In the genomic region with DNA sequence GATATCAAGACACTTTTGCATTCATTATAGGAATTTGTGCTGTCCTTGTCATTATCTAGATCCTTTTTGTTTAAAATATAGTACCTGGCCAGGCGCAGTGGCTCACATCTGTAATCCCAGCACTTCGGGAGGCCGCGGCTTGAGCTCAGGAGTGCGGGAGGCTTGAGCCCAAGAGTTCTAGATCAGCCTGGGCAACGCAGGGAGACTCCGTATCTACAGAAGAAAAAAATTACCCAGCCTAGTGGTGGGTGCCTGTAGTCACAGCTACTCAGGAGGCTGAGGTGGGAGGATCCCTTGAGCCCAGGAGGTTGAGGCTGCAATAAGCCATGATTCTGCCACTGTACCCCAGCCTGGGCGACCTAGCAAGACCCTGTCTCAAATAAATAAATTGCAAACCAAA, we compare ENCODE assay signal across 6 cellular contexts. TPM values are rescaled to one million over a fixed set of nuclear protein-coding genes. Genes with fewer than 3 reads are reported as not detected.
A peak's percentile ranks its signal among the peaks of the same experiment; 100 is the strongest.
DNase-seq lines count a peak whose midpoint lies in the region; ATAC-seq, FAIRE-seq and TF ChIP-seq lines count a peak whose summit lies in the region.

No MANE protein-coding gene starts in this region.

- intact Hi-C loops in HepG2 (cut with micrococcal nuclease; ENCODE audit: unreplicated experiment): no loop called here

- ATAC-seq in HepG2: peak; percentile 47

- H3K36me3 ChIP-seq in HepG2 (replicated peaks in 1 of 2; ENCODE audit: control insufficient read depth in 1 of 2, insufficient read depth in 2 of 2, low read length in 2 of 2) (no peaks in the 10 kb centered on the region), HAP-1 (replicated peaks) (no peaks in the 10 kb centered on the region)

- peak overlapping the region; percentile 59 to 81 (median 78) for H3K4me3 ChIP-seq in HepG2 (replicated peaks in 1 of 3; ENCODE audit: insufficient read depth in 1 of 3, low read depth in 2 of 3, low read length in 3 of 3)
- no peak overlapping the region for H3K4me3 ChIP-seq in HAP-1

- peak; percentile 39 for DNase-seq in HT1080 (ENCODE audit: low read depth)
- DNase-seq in activated CD8-positive, alpha-beta memory T cell treated with anti-CD3 and anti-CD28 coated beads, Interleukin-2, amount 50 U/mL, for 48 hours: peak; percentile 56
- peak; percentile 7 for DNase-seq in HepG2 (ENCODE audit: low spot score)
- no peak for DNase-seq in superior temporal gyrus (ENCODE audit: extremely low spot score)
- no peak for DNase-seq in ureter (ENCODE audit: low spot score)
- DNase-seq in HAP-1 (ENCODE audit: low spot score in 2 of 2): no peak

- no peaks in the 10 kb centered on the region for H3K79me2 ChIP-seq in HepG2 (ENCODE audit: insufficient read depth, low read length)

- CTCF ChIA-PET in HepG2 (lab: Yijun Ruan, JAX; ENCODE audit: low intra/inter-chr PET ratio, low total read pairs): no interaction called here

- no TSS peak for BruUV-seq in HepG2 (replicated peaks; lab: Mats Ljungman, UMichigan)

- H3K27ac ChIP-seq in HepG2 (ENCODE audit: extremely low read length, insufficient read depth, low read length): peak overlapping the region; percentile 53

- no peak for TF ChIP-seq POLR2A in HepG2 (IDR thresholded peaks at IDR 0.05; ENCODE audit: insufficient read depth in 1 of 2, low read depth in 2 of 2, low read length in 2 of 2)

- no peaks in the 10 kb centered on the region for H3K27me3 ChIP-seq in HepG2 (ENCODE audit: control insufficient read depth in 1 of 2, insufficient read depth in 2 of 2, low read length in 2 of 2)
- 0 out of 2 replicates have a peak, but pooled peaks cover 2% of the 10 kb centered on the region for H3K27me3 ChIP-seq in HAP-1 (ENCODE audit: low read depth)

- no peak for TF ChIP-seq CTCF in HepG2 (CRISPR knock-in tag; IDR thresholded peaks at IDR 0.05)

- WGBS in HepG2 (ENCODE audit: low lambda C conversion rate): 67% methylated on average over 8 of the region's 8 CpGs

- no peaks in the 10 kb centered on the region for H4K20me1 ChIP-seq in HepG2 (ENCODE audit: insufficient read depth, low read length)

- H3K9me3 ChIP-seq in HepG2 (ENCODE audit: low read length) (no peaks in the 10 kb centered on the region), HAP-1 (no peaks in the 10 kb centered on the region)

- H3K9ac ChIP-seq in HepG2 (ENCODE audit: insufficient read depth, low read depth, low read length): peak overlapping the region; percentile 55

- H3K4me1 ChIP-seq in HepG2 (ENCODE audit: insufficient read depth, low read length) (peaks cover 28% of the 10 kb centered on the region), HAP-1 (no peaks in the 10 kb centered on the region)

- FAIRE-seq in HepG2 (lab: Jason Lieb, UNC): no peak

- H2AFZ ChIP-seq in HepG2 (ENCODE audit: low read length): peak overlapping the region; percentile 92

- POLR2A ChIA-PET in HepG2 (lab: Yijun Ruan, JAX): interaction anchor here (0.8 to 1.2 kb wide), 2 partner anchors 50 to 103 kb away, joined by 4 to 5 read pairs; partner anchors contain the start of genes HOGA1 and ZFYVE27

- H3K4me2 ChIP-seq in HepG2 (ENCODE audit: low read depth, low read length): peak overlapping the region; percentile 74

- TF ChIP-seq EP300 in HepG2 (IDR thresholded peaks at IDR 0.05; ENCODE audit: low read depth in 2 of 2, low read length in 2 of 2): no peak
- no peak for TF ChIP-seq EP300 in HepG2 (CRISPR knock-in tag; IDR thresholded peaks at IDR 0.05; ENCODE audit: borderline replicate concordance)

- in situ Hi-C loops in HepG2 (cut with HindIII; ENCODE audit: extremely low pct_ligation_motif_present, low pct_unique_long_range_greater_than_20kb): no loop called here
- in situ Hi-C loops in HAP-1 (cut with MboI; ENCODE audit: low sequenced_read_pairs): no loop called here

- TF ChIP-seq RAD21 in HepG2 (CRISPR knock-in tag; IDR thresholded peaks at IDR 0.05): no peak

RNA-seq across cellular contexts. Expression of gene MORN4, which starts 0.6 kb away (rescaled TPM):
- total RNA-seq in HT1080 (2014; rRNA removed; shearing (Covaris generic)): 1.9 and 3.6 TPM in 2 replicates
- 12.6 and 13.8 TPM in 2 replicates for polyA plus RNA-seq in HT1080 (2015; cell fraction: cytosol; rRNA removed)
- 6.4 and 11.0 TPM in 2 replicates for polyA plus RNA-seq in HT1080 (2015; cell fraction: nucleus; rRNA removed)
- total RNA-seq in HepG2 (2016; rRNA removed; fragmentation: Illumina TruSeq; extraction: Trizol): 3.4 and 4.2 TPM in 2 replicates
- 3.2 and 5.3 TPM in 2 replicates for total RNA-seq in HepG2 (2016; cell fraction: cytosol; rRNA removed; fragmentation: Illumina TruSeq; extraction: Trizol; ENCODE audit: low read depth)
- total RNA-seq in HepG2 (2016; cell fraction: insoluble cytoplasmic fraction; rRNA removed; fragmentation: Illumina TruSeq; extraction: Trizol): 4.6 and 5.2 TPM in 2 replicates
- 6.1 and 6.3 TPM in 2 replicates for total RNA-seq in HepG2 (2016; cell fraction: membrane; rRNA removed; fragmentation: Illumina TruSeq; extraction: Trizol)
- 1.6 and 3.0 TPM in 2 replicates for total RNA-seq in HepG2 (2016; cell fraction: nucleus; rRNA removed; fragmentation: Illumina TruSeq; extraction: Trizol)
- polyA plus RNA-seq in HepG2 (2011; rRNA removed): 9.1 and 10.8 TPM in 2 replicates
- polyA plus RNA-seq in HepG2 (2011; cell fraction: cytosol; rRNA removed): 7.3 and 11.8 TPM in 2 replicates
- polyA plus RNA-seq in HepG2 (2011; cell fraction: nucleus; rRNA removed): 4.4 and 5.7 TPM in 2 replicates
- 7.4 and 10.4 TPM in 2 replicates for polyA plus RNA-seq in HepG2 (2012)
- polyA plus RNA-seq in HepG2 (2016; cell fraction: cytosol; fragmentation: Illumina TruSeq; extraction: Trizol; ENCODE audit: low read depth): 7.7 and 8.5 TPM in 2 replicates
- 9.6 and 10.3 TPM in 2 replicates for polyA plus RNA-seq in HepG2 (2016; cell fraction: insoluble cytoplasmic fraction; fragmentation: Illumina TruSeq; extraction: Trizol; ENCODE audit: low read depth)
- polyA plus RNA-seq in HepG2 (2016; cell fraction: membrane; fragmentation: Illumina TruSeq; extraction: Trizol; ENCODE audit: low read depth): 9.0 and 9.4 TPM in 2 replicates
- polyA plus RNA-seq in HepG2 (2016; cell fraction: nucleus; fragmentation: Illumina TruSeq; extraction: Trizol; ENCODE audit: insufficient read depth, low read depth): 7.8 and 8.8 TPM in 2 replicates
- polyA minus RNA-seq in HepG2 (2011; rRNA and poly(A)+ RNA removed; ENCODE audit: low replicate concordance): 2.2 and 3.4 TPM in 2 replicates
- 1.2 and 2.5 TPM in 2 replicates for polyA minus RNA-seq in HepG2 (2011; cell fraction: cytosol; rRNA and poly(A)+ RNA removed)
- polyA minus RNA-seq in HepG2 (2011; cell fraction: nucleus; rRNA and poly(A)+ RNA removed): 2.9 and 3.7 TPM in 2 replicates
- total RNA-seq in ureter: 12.9 TPM

RNA-seq across cellular contexts. Expression of gene PI4K2A, which starts 6.5 kb away (rescaled TPM):
- total RNA-seq in HT1080 (2014; rRNA removed; shearing (Covaris generic)): 19.8 and 20.5 TPM in 2 replicates
- polyA plus RNA-seq in HT1080 (2015; cell fraction: cytosol; rRNA removed): 17.1 and 18.3 TPM in 2 replicates
- polyA plus RNA-seq in HT1080 (2015; cell fraction: nucleus; rRNA removed): 16.7 and 19.4 TPM in 2 replicates
- total RNA-seq in HepG2 (2016; rRNA removed; fragmentation: Illumina TruSeq; extraction: Trizol) (14.3 and 16.6 TPM in 2 replicates), ureter (16.7 TPM)
- total RNA-seq in HepG2 (2016; cell fraction: cytosol; rRNA removed; fragmentation: Illumina TruSeq; extraction: Trizol; ENCODE audit: low read depth): 1.1 and 1.5 TPM in 2 replicates
- total RNA-seq in HepG2 (2016; cell fraction: insoluble cytoplasmic fraction; rRNA removed; fragmentation: Illumina TruSeq; extraction: Trizol): 14.4 and 15.3 TPM in 2 replicates
- total RNA-seq in HepG2 (2016; cell fraction: membrane; rRNA removed; fragmentation: Illumina TruSeq; extraction: Trizol): 5.3 and 5.4 TPM in 2 replicates
- total RNA-seq in HepG2 (2016; cell fraction: nucleus; rRNA removed; fragmentation: Illumina TruSeq; extraction: Trizol): 7.8 and 8.3 TPM in 2 replicates
- polyA plus RNA-seq in HepG2 (2011; rRNA removed): 10.9 and 12.3 TPM in 2 replicates
- 11.1 and 12.6 TPM in 2 replicates for polyA plus RNA-seq in HepG2 (2011; cell fraction: cytosol; rRNA removed)
- polyA plus RNA-seq in HepG2 (2011; cell fraction: nucleus; rRNA removed): 7.2 and 8.1 TPM in 2 replicates
- polyA plus RNA-seq in HepG2 (2012): 8.1 and 9.8 TPM in 2 replicates
- polyA plus RNA-seq in HepG2 (2016; cell fraction: cytosol; fragmentation: Illumina TruSeq; extraction: Trizol; ENCODE audit: low read depth): 1.2 and 1.5 TPM in 2 replicates
- polyA plus RNA-seq in HepG2 (2016; cell fraction: insoluble cytoplasmic fraction; fragmentation: Illumina TruSeq; extraction: Trizol; ENCODE audit: low read depth): 16.4 and 17.1 TPM in 2 replicates
- 3.5 and 4.3 TPM in 2 replicates for polyA plus RNA-seq in HepG2 (2016; cell fraction: membrane; fragmentation: Illumina TruSeq; extraction: Trizol; ENCODE audit: low read depth)
- 11.0 and 12.8 TPM in 2 replicates for polyA plus RNA-seq in HepG2 (2016; cell fraction: nucleus; fragmentation: Illumina TruSeq; extraction: Trizol; ENCODE audit: insufficient read depth, low read depth)
- 14.5 and 22.6 TPM in 2 replicates for polyA minus RNA-seq in HepG2 (2011; rRNA and poly(A)+ RNA removed; ENCODE audit: low replicate concordance)
- polyA minus RNA-seq in HepG2 (2011; cell fraction: cytosol; rRNA and poly(A)+ RNA removed): 5.7 and 6.0 TPM in 2 replicates
- polyA minus RNA-seq in HepG2 (2011; cell fraction: nucleus; rRNA and poly(A)+ RNA removed): 5.5 and 5.7 TPM in 2 replicates

RNA-seq across cellular contexts. Expression of gene C10orf62, which starts 44.4 kb away (rescaled TPM):
- not detected in 2 replicates for total RNA-seq in HT1080 (2014; rRNA removed; shearing (Covaris generic))
- not detected in 2 replicates for polyA plus RNA-seq in HT1080 (2015; cell fraction: cytosol; rRNA removed)
- 0.46 TPM in 1 of 2 replicates, not detected in the other for polyA plus RNA-seq in HT1080 (2015; cell fraction: nucleus; rRNA removed)
- total RNA-seq in HepG2 (2016; rRNA removed; fragmentation: Illumina TruSeq; extraction: Trizol): 0.28 and 1.6 TPM in 2 replicates
- total RNA-seq in HepG2 (2016; cell fraction: cytosol; rRNA removed; fragmentation: Illumina TruSeq; extraction: Trizol; ENCODE audit: low read depth): not detected in 2 replicates
- 0.42 and 1.9 TPM in 2 replicates for total RNA-seq in HepG2 (2016; cell fraction: insoluble cytoplasmic fraction; rRNA removed; fragmentation: Illumina TruSeq; extraction: Trizol)
- 0.15 TPM in 1 of 2 replicates, not detected in the other for total RNA-seq in HepG2 (2016; cell fraction: membrane; rRNA removed; fragmentation: Illumina TruSeq; extraction: Trizol)
- total RNA-seq in HepG2 (2016; cell fraction: nucleus; rRNA removed; fragmentation: Illumina TruSeq; extraction: Trizol): 3.1 and 3.7 TPM in 2 replicates
- polyA plus RNA-seq in HepG2 (2011; rRNA removed): 0.61 and 0.74 TPM in 2 replicates
- 0.08 and 0.21 TPM in 2 replicates for polyA plus RNA-seq in HepG2 (2011; cell fraction: cytosol; rRNA removed)
- 2.6 and 3.1 TPM in 2 replicates for polyA plus RNA-seq in HepG2 (2011; cell fraction: nucleus; rRNA removed)
- 0.21 and 0.27 TPM in 2 replicates for polyA plus RNA-seq in HepG2 (2012)
- 0.22 TPM in 1 of 2 replicates, not detected in the other for polyA plus RNA-seq in HepG2 (2016; cell fraction: cytosol; fragmentation: Illumina TruSeq; extraction: Trizol; ENCODE audit: low read depth)
- polyA plus RNA-seq in HepG2 (2016; cell fraction: insoluble cytoplasmic fraction; fragmentation: Illumina TruSeq; extraction: Trizol; ENCODE audit: low read depth): 0.27 and 0.39 TPM in 2 replicates
- polyA plus RNA-seq in HepG2 (2016; cell fraction: membrane; fragmentation: Illumina TruSeq; extraction: Trizol; ENCODE audit: low read depth): not detected in 2 replicates
- polyA plus RNA-seq in HepG2 (2016; cell fraction: nucleus; fragmentation: Illumina TruSeq; extraction: Trizol; ENCODE audit: insufficient read depth, low read depth): 1.4 and 1.5 TPM in 2 replicates
- 1.6 and 3.3 TPM in 2 replicates for polyA minus RNA-seq in HepG2 (2011; rRNA and poly(A)+ RNA removed; ENCODE audit: low replicate concordance)
- polyA minus RNA-seq in HepG2 (2011; cell fraction: cytosol; rRNA and poly(A)+ RNA removed): not detected in 2 replicates
- 5.2 and 5.8 TPM in 2 replicates for polyA minus RNA-seq in HepG2 (2011; cell fraction: nucleus; rRNA and poly(A)+ RNA removed)
- total RNA-seq in ureter: not detected

RNA-seq across cellular contexts. Expression of gene HOGA1, which starts 49.7 kb away (rescaled TPM):
- total RNA-seq in HT1080 (2014; rRNA removed; shearing (Covaris generic)): 0.53 TPM in 1 of 2 replicates, not detected in the other
- 0.16 and 0.72 TPM in 2 replicates for polyA plus RNA-seq in HT1080 (2015; cell fraction: cytosol; rRNA removed)
- polyA plus RNA-seq in HT1080 (2015; cell fraction: nucleus; rRNA removed): 1.2 and 2.0 TPM in 2 replicates
- 18.8 and 19.5 TPM in 2 replicates for total RNA-seq in HepG2 (2016; rRNA removed; fragmentation: Illumina TruSeq; extraction: Trizol)
- 3.4 and 5.6 TPM in 2 replicates for total RNA-seq in HepG2 (2016; cell fraction: cytosol; rRNA removed; fragmentation: Illumina TruSeq; extraction: Trizol; ENCODE audit: low read depth)
- 18.4 and 22.7 TPM in 2 replicates for total RNA-seq in HepG2 (2016; cell fraction: insoluble cytoplasmic fraction; rRNA removed; fragmentation: Illumina TruSeq; extraction: Trizol)
- 6.7 and 7.9 TPM in 2 replicates for total RNA-seq in HepG2 (2016; cell fraction: membrane; rRNA removed; fragmentation: Illumina TruSeq; extraction: Trizol)
- total RNA-seq in HepG2 (2016; cell fraction: nucleus; rRNA removed; fragmentation: Illumina TruSeq; extraction: Trizol): 14.5 and 15.4 TPM in 2 replicates
- polyA plus RNA-seq in HepG2 (2011; rRNA removed): 7.1 and 7.6 TPM in 2 replicates
- polyA plus RNA-seq in HepG2 (2011; cell fraction: cytosol; rRNA removed): 6.2 and 6.3 TPM in 2 replicates
- 12.0 and 12.1 TPM in 2 replicates for polyA plus RNA-seq in HepG2 (2011; cell fraction: nucleus; rRNA removed)
- 4.6 and 5.6 TPM in 2 replicates for polyA plus RNA-seq in HepG2 (2012)
- polyA plus RNA-seq in HepG2 (2016; cell fraction: cytosol; fragmentation: Illumina TruSeq; extraction: Trizol; ENCODE audit: low read depth): 2.4 and 2.7 TPM in 2 replicates
- 15.7 and 17.4 TPM in 2 replicates for polyA plus RNA-seq in HepG2 (2016; cell fraction: insoluble cytoplasmic fraction; fragmentation: Illumina TruSeq; extraction: Trizol; ENCODE audit: low read depth)
- polyA plus RNA-seq in HepG2 (2016; cell fraction: membrane; fragmentation: Illumina TruSeq; extraction: Trizol; ENCODE audit: low read depth): 3.0 and 3.6 TPM in 2 replicates
- polyA plus RNA-seq in HepG2 (2016; cell fraction: nucleus; fragmentation: Illumina TruSeq; extraction: Trizol; ENCODE audit: insufficient read depth, low read depth): 18.7 and 20.9 TPM in 2 replicates
- polyA minus RNA-seq in HepG2 (2011; rRNA and poly(A)+ RNA removed; ENCODE audit: low replicate concordance): 1.9 and 7.8 TPM in 2 replicates
- polyA minus RNA-seq in HepG2 (2011; cell fraction: cytosol; rRNA and poly(A)+ RNA removed): 2.8 and 3.5 TPM in 2 replicates
- polyA minus RNA-seq in HepG2 (2011; cell fraction: nucleus; rRNA and poly(A)+ RNA removed): 9.0 and 9.3 TPM in 2 replicates
- 1.3 TPM for total RNA-seq in ureter

RNA-seq across cellular contexts. Expression of gene AVPI1, which starts 53.1 kb away (rescaled TPM):
- 27.4 and 34.9 TPM in 2 replicates for total RNA-seq in HT1080 (2014; rRNA removed; shearing (Covaris generic))
- 14.5 and 16.8 TPM in 2 replicates for polyA plus RNA-seq in HT1080 (2015; cell fraction: cytosol; rRNA removed)
- 8.9 and 12.3 TPM in 2 replicates for polyA plus RNA-seq in HT1080 (2015; cell fraction: nucleus; rRNA removed)
- total RNA-seq in HepG2 (2016; rRNA removed; fragmentation: Illumina TruSeq; extraction: Trizol) (39.8 and 47.6 TPM in 2 replicates), ureter (11.7 TPM)
- 17.3 and 23.9 TPM in 2 replicates for total RNA-seq in HepG2 (2016; cell fraction: cytosol; rRNA removed; fragmentation: Illumina TruSeq; extraction: Trizol; ENCODE audit: low read depth)
- 40.9 and 48.9 TPM in 2 replicates for total RNA-seq in HepG2 (2016; cell fraction: insoluble cytoplasmic fraction; rRNA removed; fragmentation: Illumina TruSeq; extraction: Trizol)
- total RNA-seq in HepG2 (2016; cell fraction: membrane; rRNA removed; fragmentation: Illumina TruSeq; extraction: Trizol): 32.7 and 40.7 TPM in 2 replicates
- 19.1 and 24.2 TPM in 2 replicates for total RNA-seq in HepG2 (2016; cell fraction: nucleus; rRNA removed; fragmentation: Illumina TruSeq; extraction: Trizol)
- polyA plus RNA-seq in HepG2 (2011; rRNA removed): 60.6 and 61.2 TPM in 2 replicates
- 46.9 and 72.0 TPM in 2 replicates for polyA plus RNA-seq in HepG2 (2011; cell fraction: cytosol; rRNA removed)
- polyA plus RNA-seq in HepG2 (2011; cell fraction: nucleus; rRNA removed): 30.9 and 32.2 TPM in 2 replicates
- 17.8 and 27.6 TPM in 2 replicates for polyA plus RNA-seq in HepG2 (2012)
- polyA plus RNA-seq in HepG2 (2016; cell fraction: cytosol; fragmentation: Illumina TruSeq; extraction: Trizol; ENCODE audit: low read depth): 15.1 and 21.8 TPM in 2 replicates
- polyA plus RNA-seq in HepG2 (2016; cell fraction: insoluble cytoplasmic fraction; fragmentation: Illumina TruSeq; extraction: Trizol; ENCODE audit: low read depth): 52.4 and 52.8 TPM in 2 replicates
- polyA plus RNA-seq in HepG2 (2016; cell fraction: membrane; fragmentation: Illumina TruSeq; extraction: Trizol; ENCODE audit: low read depth): 23.9 and 32.8 TPM in 2 replicates
- polyA plus RNA-seq in HepG2 (2016; cell fraction: nucleus; fragmentation: Illumina TruSeq; extraction: Trizol; ENCODE audit: insufficient read depth, low read depth): 25.4 and 28.6 TPM in 2 replicates
- polyA minus RNA-seq in HepG2 (2011; rRNA and poly(A)+ RNA removed; ENCODE audit: low replicate concordance): 68.6 and 143 TPM in 2 replicates
- polyA minus RNA-seq in HepG2 (2011; cell fraction: cytosol; rRNA and poly(A)+ RNA removed): 32.1 and 32.4 TPM in 2 replicates
- polyA minus RNA-seq in HepG2 (2011; cell fraction: nucleus; rRNA and poly(A)+ RNA removed): 21.8 and 28.6 TPM in 2 replicates

Comparison
In these comparisons a context has a peak if more than half of its experiments do, and no peak if none do; other contexts are left out.
1. DNase-seq: peak in HT1080 (single experiment), activated CD8-positive, alpha-beta memory T cell treated with anti-CD3 and anti-CD28 coated beads, Interleukin-2, amount 50 U/mL, for 48 hours (single experiment) and HepG2 (single experiment); none in superior temporal gyrus (single experiment), ureter (single experiment) and HAP-1 (0 of 2).